4 cellular contexts compared by ENCODE assay signal in the genomic region with DNA sequence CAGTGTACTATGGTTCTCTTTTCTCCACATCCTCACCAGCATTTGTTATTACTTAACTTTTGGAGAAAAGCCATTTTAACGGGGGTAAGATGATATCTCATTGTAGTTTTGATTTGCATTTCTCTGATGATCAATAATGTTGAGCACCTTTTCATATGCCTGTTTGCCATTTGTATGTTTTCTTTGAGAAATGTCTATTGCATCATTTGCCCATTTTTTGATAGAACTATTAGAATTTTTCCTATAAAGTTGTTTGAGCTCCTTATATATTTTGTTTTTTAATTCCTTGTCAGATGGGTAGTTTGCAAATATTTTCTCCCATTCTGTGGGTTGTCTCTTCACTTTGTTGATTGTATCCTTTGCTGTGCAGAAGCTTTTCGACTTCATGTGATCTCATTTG. TPM values are rescaled to one million over a fixed set of nuclear protein-coding genes. Genes with fewer than 3 reads are reported as not detected.
"Had no signal": no experiment of that assay in that cellular context is flagged by ENCODE, and none has a peak within 500 bp of the region (broad histone marks: within the 10 kb centered on the region; RNA-seq: fewer than 3 reads in every experiment).

No MANE protein-coding gene starts in this region.

RNA-seq across cellular contexts. Expression of a gene that starts 10.7 kb away (rescaled TPM):
- total RNA-seq: activated CD4-positive, alpha-beta T cell treated with anti-CD3 and anti-CD28 coated beads, Interleukin-2, amount 10 ng/mL, durations not matched to agents 24 days and 14 days; activated CD8-positive, alpha-beta memory T cell treated with anti-CD3 and anti-CD28 coated beads for 36 hours; activated CD8-positive, alpha-beta memory T cell treated with anti-CD3 and anti-CD28 coated beads, Interleukin-2, amount 10 ng/mL, durations not matched to agents 7 days and 5 days; activated CD8-positive, alpha-beta T cell treated with anti-CD3 and anti-CD28 coated beads for 36 hours had no signal
